In the genomic region with DNA sequence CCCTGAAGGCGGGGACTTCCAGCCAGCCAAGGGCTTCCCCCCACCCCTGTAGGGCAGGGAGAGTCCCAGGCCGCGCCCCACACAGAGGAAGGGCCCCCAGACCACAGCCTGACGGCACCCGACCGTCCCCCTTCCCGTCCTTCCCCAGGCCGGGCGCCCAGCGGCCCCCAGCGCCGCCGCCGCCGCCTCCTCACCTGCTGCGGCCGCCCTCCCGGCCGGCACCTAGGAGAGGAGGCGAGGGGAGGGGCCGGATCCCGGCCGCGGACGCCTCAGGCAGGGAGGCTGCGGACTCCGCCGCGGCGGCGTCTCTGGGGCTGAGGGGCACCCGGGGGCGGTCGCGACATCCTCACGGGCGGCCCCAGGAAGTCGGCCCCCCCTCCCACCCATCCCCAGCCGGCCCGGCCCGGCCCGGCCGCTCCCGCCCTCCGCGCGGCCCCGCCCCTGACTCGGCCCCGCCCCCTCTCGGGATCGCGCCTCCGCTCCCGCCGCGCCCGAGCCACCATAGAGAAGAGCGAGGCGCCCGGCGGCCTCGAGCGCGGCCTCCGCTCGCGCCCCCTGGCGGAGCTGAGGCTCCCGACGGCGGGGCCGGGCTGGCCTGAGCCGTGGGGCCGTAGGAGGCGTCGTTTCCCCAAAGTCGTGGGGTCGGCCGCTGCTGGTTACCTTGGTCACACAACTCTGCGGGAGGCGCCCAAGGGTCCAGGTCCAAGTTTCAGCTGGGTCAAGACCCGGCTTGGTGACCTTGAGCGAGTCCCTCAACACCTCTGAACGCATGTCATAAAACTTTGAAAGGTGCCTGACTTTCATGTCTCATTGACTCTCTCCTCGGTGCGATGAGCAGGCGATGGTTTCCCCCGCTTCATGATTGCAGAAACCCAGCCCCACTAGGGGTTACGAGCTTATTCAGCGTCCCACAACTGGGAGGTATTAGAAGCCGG, we compare ENCODE assay signal across 8 cellular contexts. TPM values are rescaled to one million over a fixed set of nuclear protein-coding genes. Genes with fewer than 3 reads are reported as not detected.
DNase-seq lines count a peak whose midpoint lies in the region; ATAC-seq and TF ChIP-seq lines count a peak whose summit lies in the region.

No MANE protein-coding gene starts in this region.

- TF ChIP-seq CTCF in LNCaP clone FGC (IDR thresholded peaks at IDR 0.05; ENCODE audit: control insufficient read depth, extremely low read depth, insufficient read depth), result peak; percentile 89
- peak; percentile 81 to 95 (median 92) for TF ChIP-seq CTCF in gastroesophageal sphincter (IDR thresholded peaks at IDR 0.05)

- CTCF ChIA-PET in activated naive CD4-positive, alpha-beta T cell treated with anti-CD3 and anti-CD28 coated beads for 36 hours (lab: Charles Lee), result interaction anchor here (0.6 to 2.3 kb wide), 35 partner anchors 12 to 547 kb away, joined by 3 to 25 read pairs (median 4); partner anchors contain the start of genes FNDC8, LIG3 and RFFL

- peak; percentile 96 for ATAC-seq in gastroesophageal sphincter

- H3K4me3 ChIP-seq in LNCaP clone FGC (ENCODE audit: low read depth, low read length), result peak overlapping the region; percentile 71
- H3K4me3 ChIP-seq in SJSA1, result peak overlapping the region; percentile 85
- H3K4me3 ChIP-seq in gastroesophageal sphincter, result peak overlapping the region; percentile 82 to 99

- 25 to 27% methylated on average over 5 to 11 of the region's 92 CpGs for WGBS in gastroesophageal sphincter (ENCODE audit: low coverage in 1 of 2), 2 donors

- no peaks in the 10 kb centered on the region for H3K9me3 Mint-ChIP-seq in activated naive CD4-positive, alpha-beta T cell treated with anti-CD3 and anti-CD28 coated beads for 36 hours

- H3K27me3 ChIP-seq in SJSA1 (replicated peaks) (no peaks in the 10 kb centered on the region), gastroesophageal sphincter (no peaks in the 10 kb centered on the region)

- H3K9me3 ChIP-seq in SJSA1 (replicated peaks), result 0 out of 2 replicates have a peak, but pooled peaks cover 4% of the 10 kb centered on the region
- H3K9me3 ChIP-seq in gastroesophageal sphincter, result no peaks in the 10 kb centered on the region

- peaks cover 48% of the 10 kb centered on the region for H3K4me1 Mint-ChIP-seq in activated naive CD4-positive, alpha-beta T cell treated with anti-CD3 and anti-CD28 coated beads for 36 hours (ENCODE audit: low read depth)

- peak; percentile 25 to 46 for TF ChIP-seq POLR2A in gastroesophageal sphincter (IDR thresholded peaks at IDR 0.05)

- no peak for TF ChIP-seq EP300 in gastroesophageal sphincter (IDR thresholded peaks at IDR 0.05)

- no peaks in the 10 kb centered on the region for H3K27me3 Mint-ChIP-seq in activated naive CD4-positive, alpha-beta T cell treated with anti-CD3 and anti-CD28 coated beads for 36 hours (ENCODE audit: low read depth)

- H3K4me1 ChIP-seq in SJSA1 (replicated peaks), result peaks cover 34% of the 10 kb centered on the region
- peaks cover 0 to 25% (median 5%) of the 10 kb centered on the region in 3 donors for H3K4me1 ChIP-seq in gastroesophageal sphincter

- H3K36me3 Mint-ChIP-seq in activated naive CD4-positive, alpha-beta T cell treated with anti-CD3 and anti-CD28 coated beads for 36 hours (ENCODE audit: low read depth), result no peaks in the 10 kb centered on the region

- 0 out of 2 replicates have a peak, but pooled peaks cover 3% of the 10 kb centered on the region for H3K36me3 ChIP-seq in SJSA1
- no peaks in the 10 kb centered on the region for H3K36me3 ChIP-seq in gastroesophageal sphincter

- H3K4me3 Mint-ChIP-seq in activated naive CD4-positive, alpha-beta T cell treated with anti-CD3 and anti-CD28 coated beads for 36 hours, result peak overlapping the region; percentile 86

- H3K27ac Mint-ChIP-seq in activated naive CD4-positive, alpha-beta T cell treated with anti-CD3 and anti-CD28 coated beads for 36 hours, result peak overlapping the region; percentile 96

- DNase-seq in GDM1 (lab: John Stamatoyannopoulos, UW) (peak; percentile 88), H4 (ENCODE audit: low spot score) (peak; percentile 58), LNCaP clone FGC (ENCODE audit: low read depth) (peak; percentile 13), SJSA1 (ENCODE audit: low read depth in 1 of 2, low spot score in 2 of 2) (peak; percentile 69 to 78), nucleus accumbens (lab: John Stamatoyannopoulos, UW) (peak in 54 of 56 donors; percentile 38 to 93 (median 80))
- peak; percentile 89 for DNase-seq in activated naive CD4-positive, alpha-beta T cell treated with anti-CD3 and anti-CD28 coated beads for 36 hours

- intact Hi-C loops in activated naive CD4-positive, alpha-beta T cell treated with anti-CD3 and anti-CD28 coated beads for 36 hours (cut with micrococcal nuclease), result loop anchor here (1.0 to 2.0 kb wide), 11 partner anchors 16 to 498 kb away; partner anchors contain the start of genes AP2B1, CCT6B, LIG3 and NLE1

- H3K27ac ChIP-seq in SJSA1 (peak overlapping the region; percentile 72), gastroesophageal sphincter (peak overlapping the region; percentile 66 to 94 (median 88)), temporal lobe (ENCODE audit: low read depth, low read length) (peak overlapping the region; percentile 96)

RNA-seq across cellular contexts. Expression of gene RFFL, which starts 25.7 kb away (rescaled TPM):
- 18.5 and 20.7 TPM in 2 replicates for total RNA-seq in H4 (2014; rRNA removed; shearing (Covaris generic))
- total RNA-seq in SJSA1 (2014; rRNA removed; shearing (Covaris generic)), result 8.2 and 25.7 TPM in 2 replicates
- 10 to 100 TPM; 17.8 to 18.2 TPM for total RNA-seq in activated naive CD4-positive, alpha-beta T cell treated with anti-CD3 and anti-CD28 coated beads for 36 hours
- total RNA-seq in gastroesophageal sphincter (10 to 100 TPM; 16.7 to 43.8 (median 30.8) TPM), temporal lobe (7.1 TPM)

RNA-seq across cellular contexts. Expression of gene RAD51D, which starts 30.5 kb away (rescaled TPM):
- 11.8 and 11.9 TPM in 2 replicates for total RNA-seq in H4 (2014; rRNA removed; shearing (Covaris generic))
- 13.7 and 16.9 TPM in 2 replicates for total RNA-seq in SJSA1 (2014; rRNA removed; shearing (Covaris generic))
- 10 to 100 TPM; 31.5 to 33.0 TPM for total RNA-seq in activated naive CD4-positive, alpha-beta T cell treated with anti-CD3 and anti-CD28 coated beads for 36 hours
- 10 to 100 TPM in 2 of 4 donors, 1 to 10 TPM in 2; 5.1 to 11.1 (median 9.1) TPM for total RNA-seq in gastroesophageal sphincter
- total RNA-seq in temporal lobe, result 9.8 TPM

RNA-seq across cellular contexts. Expression of gene FNDC8, which starts 32.2 kb away (rescaled TPM):
- total RNA-seq in H4 (2014; rRNA removed; shearing (Covaris generic)), result 0.25 TPM in 1 of 2 replicates, not detected in the other
- not detected in 2 replicates for total RNA-seq in SJSA1 (2014; rRNA removed; shearing (Covaris generic))
- not detected for total RNA-seq in activated naive CD4-positive, alpha-beta T cell treated with anti-CD3 and anti-CD28 coated beads for 36 hours
- not detected for total RNA-seq in gastroesophageal sphincter
- total RNA-seq in temporal lobe, result not detected

RNA-seq across cellular contexts. Expression of gene NLE1, which starts 52.9 kb away (rescaled TPM):
- total RNA-seq in H4 (2014; rRNA removed; shearing (Covaris generic)), result 17.6 and 20.2 TPM in 2 replicates
- 19.2 and 21.3 TPM in 2 replicates for total RNA-seq in SJSA1 (2014; rRNA removed; shearing (Covaris generic))
- 10 to 100 TPM; 33.0 to 35.2 TPM for total RNA-seq in activated naive CD4-positive, alpha-beta T cell treated with anti-CD3 and anti-CD28 coated beads for 36 hours
- total RNA-seq in gastroesophageal sphincter (10 to 100 TPM in 2 of 4 donors, 1 to 10 TPM in 2; 7.6 to 12.3 (median 9.3) TPM), temporal lobe (24.6 TPM)

RNA-seq across cellular contexts. Expression of gene UNC45B, which starts 58.4 kb away (rescaled TPM):
- not detected in 2 replicates for total RNA-seq in H4 (2014; rRNA removed; shearing (Covaris generic))
- total RNA-seq in SJSA1 (2014; rRNA removed; shearing (Covaris generic)), result not detected in 2 replicates
- under 1 TPM; 0.05 to 0.15 TPM for total RNA-seq in activated naive CD4-positive, alpha-beta T cell treated with anti-CD3 and anti-CD28 coated beads for 36 hours
- total RNA-seq in gastroesophageal sphincter (under 1 TPM in 3 of 4 donors, not detected in 1; 0.05 to 0.31 (median 0.13) TPM), temporal lobe (not detected)

Comparison
In these comparisons a context has a peak if more than half of its experiments do, and no peak if none do; other contexts are left out.
1. Peak in every context shown above with its lines: DNase-seq, ATAC-seq, H3K4me3 ChIP-seq and H3K27ac ChIP-seq.
2. DNase-seq: peak in every context shown above with its lines; median percentile 89 in activated naive CD4-positive, alpha-beta T cell treated with anti-CD3 and anti-CD28 coated beads for 36 hours; 88 in GDM1; 80 in nucleus accumbens; 74 in SJSA1; 58 in H4; 13 in LNCaP clone FGC.